8 cellular contexts compared by ENCODE assay signal in genomic region chr14:60332046-60332399, GRCh38.
DNase-seq lines count a peak whose midpoint lies in the region; ATAC-seq and TF ChIP-seq lines count a peak whose summit lies in the region.

No MANE protein-coding gene starts in this region.

- 0 out of 2 replicates have a peak overlapping the region, but pooled peaks have one; percentile 66 for H3K4me3 ChIP-seq in MM.1S (ENCODE audit: low read length)
- no peak overlapping the region for H3K4me3 ChIP-seq in neural progenitor cell
- H3K4me3 ChIP-seq in left lung: peak overlapping the region in 1 of 2 donors; percentile 41

- intact Hi-C loops in CD4-positive, alpha-beta T cell (cut with DNase I, micrococcal nuclease): loop anchor here (5.0 to 10.0 kb wide), 7 partner anchors 65 to 1363 kb away; partner anchors contain the start of gene HIF1A (in 1 of the 2)
- intact Hi-C loops in left lung (cut with DNase I): no loop called here

- POLR2A ChIA-PET in CD4-positive, alpha-beta T cell (lab: Charles Lee): interaction anchor here (0.9 to 3.4 kb wide), 7 partner anchors 15 to 167 kb away, joined by 3 to 58 read pairs (median 5); partner anchors contain the start of genes DHRS7 and PPM1A

- H3K27me3 ChIP-seq in CD4-positive, alpha-beta T cell (ENCODE audit: control insufficient read depth, insufficient read depth, low read length): peaks cover 6% of the 10 kb centered on the region
- H3K27me3 ChIP-seq in MM.1S (replicated peaks; ENCODE audit: insufficient read depth, low read length) (no peaks in the 10 kb centered on the region), neural progenitor cell (peaks cover 16% of the 10 kb centered on the region), left lung (peaks cover 16 to 48% of the 10 kb centered on the region in 2 donors)

- H3K4me2 ChIP-seq in MM.1S (ENCODE audit: low read depth, low read length) (peak overlapping the region; percentile 73; the same call in 1 of the 2 replicates), neural progenitor cell (peak overlapping the region; percentile 73)

- peaks cover 57% of the 10 kb centered on the region for H3K27me3 Mint-ChIP-seq in CD4-positive, alpha-beta T cell
- H3K27me3 Mint-ChIP-seq in central memory CD8-positive, alpha-beta T cell: peaks cover 79% of the 10 kb centered on the region
- H3K27me3 Mint-ChIP-seq in neural progenitor cell (ENCODE audit: insufficient read depth, low read depth): peaks cover 15% of the 10 kb centered on the region

- peak overlapping the region; percentile 29 for H3K27ac ChIP-seq in CD4-positive, alpha-beta T cell (ENCODE audit: low read depth, low read length)
- H3K27ac ChIP-seq in MM.1S (ENCODE audit: low read length) (peak overlapping the region; percentile 14; the same call in 1 of the 2 replicates), neural progenitor cell (no peak overlapping the region), left lung (no peak overlapping the region)

- H3K9me3 ChIP-seq in CD4-positive, alpha-beta T cell (ENCODE audit: control insufficient read depth, low read length): no peaks in the 10 kb centered on the region
- H3K9me3 ChIP-seq in MM.1S (replicated peaks; ENCODE audit: insufficient read depth, low read length): no peaks in the 10 kb centered on the region
- H3K9me3 ChIP-seq in neural progenitor cell (ENCODE audit: low read depth): no peaks in the 10 kb centered on the region
- H3K9me3 ChIP-seq in left lung: no peaks in the 10 kb centered on the region

- no peak for DNase-seq in CD4-positive, alpha-beta T cell
- DNase-seq in MM.1S (no peak), neural progenitor cell (ENCODE audit: low spot score) (no peak), globus pallidus (ENCODE audit: low spot score) (no peak), left lung (no peak), hepatic stellate cell (ENCODE audit: low spot score) (no peak)
- no peak for DNase-seq in central memory CD8-positive, alpha-beta T cell (ENCODE audit: low spot score in 2 of 2)

- no peaks in the 10 kb centered on the region for H3K9me3 Mint-ChIP-seq in CD4-positive, alpha-beta T cell
- H3K9me3 Mint-ChIP-seq in central memory CD8-positive, alpha-beta T cell: no peaks in the 10 kb centered on the region
- no peaks in the 10 kb centered on the region for H3K9me3 Mint-ChIP-seq in neural progenitor cell

- peak overlapping the region; percentile 85 for H3K27ac Mint-ChIP-seq in CD4-positive, alpha-beta T cell
- peak overlapping the region; percentile 93 for H3K27ac Mint-ChIP-seq in central memory CD8-positive, alpha-beta T cell (ENCODE audit: low read depth)
- no peak overlapping the region for H3K27ac Mint-ChIP-seq in neural progenitor cell

- H3K79me2 ChIP-seq in MM.1S (ENCODE audit: low read length) (no peaks in the 10 kb centered on the region), neural progenitor cell (ENCODE audit: low read depth) (no peaks in the 10 kb centered on the region)

- H3K9ac ChIP-seq in MM.1S (ENCODE audit: low read length) (no peak overlapping the region), neural progenitor cell (no peak overlapping the region)

- H4K20me1 ChIP-seq in MM.1S (ENCODE audit: insufficient read depth, low read length): no peaks in the 10 kb centered on the region
- H4K20me1 ChIP-seq in neural progenitor cell (ENCODE audit: low read depth): no peaks in the 10 kb centered on the region

- H2AFZ ChIP-seq in MM.1S (ENCODE audit: low read length) (no peak overlapping the region), neural progenitor cell (replicated peaks) (no peak overlapping the region)

- TF ChIP-seq CTCF in CD4-positive, alpha-beta T cell (IDR thresholded peaks at IDR 0.05): peak; percentile 46
- TF ChIP-seq CTCF in MM.1S (IDR thresholded peaks at IDR 0.05; ENCODE audit: low read length) (no peak), neural progenitor cell (IDR thresholded peaks at IDR 0.05) (no peak), left lung (IDR thresholded peaks at IDR 0.05) (no peak)

- H3F3A ChIP-seq in MM.1S (ENCODE audit: insufficient read depth, low read length): peaks cover 7% of the 10 kb centered on the region; the same call in 1 of the 2 replicates
- peaks cover 22% of the 10 kb centered on the region for H3F3A ChIP-seq in neural progenitor cell (ENCODE audit: low read depth)

- peaks cover 10% of the 10 kb centered on the region for H3K36me3 Mint-ChIP-seq in CD4-positive, alpha-beta T cell (ENCODE audit: low read depth)
- H3K36me3 Mint-ChIP-seq in central memory CD8-positive, alpha-beta T cell (ENCODE audit: insufficient read depth): peaks cover 11% of the 10 kb centered on the region
- no peaks in the 10 kb centered on the region for H3K36me3 Mint-ChIP-seq in neural progenitor cell

- H3K9me2 ChIP-seq in MM.1S (replicated peaks; ENCODE audit: insufficient read depth, low read length): no peaks in the 10 kb centered on the region

- H3K36me3 ChIP-seq in MM.1S (replicated peaks; ENCODE audit: insufficient read depth, low read length): no peaks in the 10 kb centered on the region
- H3K36me3 ChIP-seq in neural progenitor cell: no peaks in the 10 kb centered on the region
- H3K36me3 ChIP-seq in left lung: no peaks in the 10 kb centered on the region

- H3K4me3 Mint-ChIP-seq in CD4-positive, alpha-beta T cell: peak overlapping the region; percentile 96
- H3K4me3 Mint-ChIP-seq in central memory CD8-positive, alpha-beta T cell: peak overlapping the region; percentile 86
- no peak overlapping the region for H3K4me3 Mint-ChIP-seq in neural progenitor cell

- H3K4me1 Mint-ChIP-seq in CD4-positive, alpha-beta T cell (ENCODE audit: low read depth): peaks cover 29% of the 10 kb centered on the region
- H3K4me1 Mint-ChIP-seq in central memory CD8-positive, alpha-beta T cell: peaks cover 16% of the 10 kb centered on the region
- peaks cover 27% of the 10 kb centered on the region for H3K4me1 Mint-ChIP-seq in neural progenitor cell

- ATAC-seq in CD4-positive, alpha-beta T cell (ENCODE audit: poor library complexity): no peak
- ATAC-seq in central memory CD8-positive, alpha-beta T cell (replicated peaks; ENCODE audit: extremely low read depth, poor library complexity, severe bottlenecking): no peak
- ATAC-seq in left lung (no peak), HG03571 (IDR thresholded peaks at IDR 0.05; ENCODE audit: unreplicated experiment) (no peak)

- CTCF ChIA-PET in CD4-positive, alpha-beta T cell (lab: Charles Lee): interaction anchor here (0.8 to 1.9 kb wide), 13 partner anchors 11 to 367 kb away, joined by 3 to 7 read pairs (median 4); no protein-coding TSS in a partner anchor

- 0 out of 2 replicates have a peak, but pooled peaks cover 3% of the 10 kb centered on the region for H3K4me1 ChIP-seq in MM.1S (ENCODE audit: low read length)
- H3K4me1 ChIP-seq in neural progenitor cell: peaks cover 22% of the 10 kb centered on the region
- H3K4me1 ChIP-seq in left lung: peaks cover 0 to 7% of the 10 kb centered on the region in 2 donors

Comparison
In these comparisons a context has a peak if more than half of its experiments do, and no peak if none do; other contexts are left out.
1. H3K27ac ChIP-seq: peak in CD4-positive, alpha-beta T cell (single experiment) and MM.1S (single experiment); none in neural progenitor cell (single experiment) and left lung (0 of 2).
2. intact Hi-C loops: an anchor here in CD4-positive, alpha-beta T cell (5.0 to 10.0 kb wide); none called in left lung.